ENCODE assay signal across 1 cellular context in genomic region chr6:36724514-36725385, GRCh38.
TF ChIP-seq lines count a peak whose summit lies in the region.

No MANE protein-coding gene starts in this region.

TF ChIP-seq in HepG2, 621 proteins besides CTCF, POLR2A, EP300 and RAD21 (continued from another document and continues in another):
- TF ChIP-seq, protein P1, sequence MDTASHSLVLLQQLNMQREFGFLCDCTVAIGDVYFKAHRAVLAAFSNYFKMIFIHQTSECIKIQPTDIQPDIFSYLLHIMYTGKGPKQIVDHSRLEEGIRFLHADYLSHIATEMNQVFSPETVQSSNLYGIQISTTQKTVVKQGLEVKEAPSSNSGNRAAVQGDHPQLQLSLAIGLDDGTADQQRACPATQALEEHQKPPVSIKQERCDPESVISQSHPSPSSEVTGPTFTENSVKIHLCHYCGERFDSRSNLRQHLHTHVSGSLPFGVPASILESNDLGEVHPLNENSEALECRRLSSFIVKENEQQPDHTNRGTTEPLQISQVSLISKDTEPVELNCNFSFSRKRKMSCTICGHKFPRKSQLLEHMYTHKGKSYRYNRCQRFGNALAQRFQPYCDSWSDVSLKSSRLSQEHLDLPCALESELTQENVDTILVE (CRISPR knock-in tag; IDR thresholded peaks at IDR 0.05): 0 out of 2 replicates have a peak, but pooled peaks have one; percentile 42
- TF ChIP-seq ARID5B (CRISPR knock-in tag; IDR thresholded peaks at IDR 0.05) (peak; percentile 28; the same call in 1 of the 2 replicates), CSRNP1 (CRISPR knock-in tag; IDR thresholded peaks at IDR 0.05) (no peak), FOXO1 (CRISPR knock-in tag; IDR thresholded peaks at IDR 0.05) (no peak), PTBP1 (IDR thresholded peaks at IDR 0.05; ENCODE audit: low read depth, low read length, poor library complexity, severe bottlenecking) (no peak), ZNF839 (CRISPR knock-in tag; IDR thresholded peaks at IDR 0.05; ENCODE audit: borderline replicate concordance) (no peak), HOXA9 (CRISPR knock-in tag; IDR thresholded peaks at IDR 0.05; ENCODE audit: borderline replicate concordance) (no peak), ZNF124 (CRISPR knock-in tag; IDR thresholded peaks at IDR 0.05) (no peak), ZNF713 (CRISPR knock-in tag; IDR thresholded peaks at IDR 0.05) (no peak), KDM6A (CRISPR knock-in tag; IDR thresholded peaks at IDR 0.05; ENCODE audit: low read depth) (no peak), ZNF224 (CRISPR knock-in tag; IDR thresholded peaks at IDR 0.05) (no peak), JUN (CRISPR knock-in tag; IDR thresholded peaks at IDR 0.05) (no peak), ZNF562 (CRISPR knock-in tag; IDR thresholded peaks at IDR 0.05; ENCODE audit: borderline replicate concordance) (no peak), ZNF232 (CRISPR knock-in tag; IDR thresholded peaks at IDR 0.05; ENCODE audit: borderline replicate concordance) (no peak), NFYC (CRISPR knock-in tag; IDR thresholded peaks at IDR 0.05) (no peak), ZNF367 (CRISPR knock-in tag; IDR thresholded peaks at IDR 0.05; ENCODE audit: borderline replicate concordance) (no peak), ZFP41 (CRISPR knock-in tag; IDR thresholded peaks at IDR 0.05; ENCODE audit: borderline replicate concordance) (no peak), ZBTB33 (CRISPR knock-in tag; IDR thresholded peaks at IDR 0.05) (no peak), SMC3 (IDR thresholded peaks at IDR 0.05; ENCODE audit: low read length) (peak; percentile 96), ZNF672 (CRISPR knock-in tag; IDR thresholded peaks at IDR 0.05) (no peak), ZNF292 (CRISPR knock-in tag; IDR thresholded peaks at IDR 0.05; ENCODE audit: borderline replicate concordance, low read depth) (no peak), ATRX (CRISPR knock-in tag; IDR thresholded peaks at IDR 0.05; ENCODE audit: borderline replicate concordance) (no peak), MIXL1 (CRISPR knock-in tag; IDR thresholded peaks at IDR 0.05) (0 out of 2 replicates have a peak, but pooled peaks have one; percentile 27), ZNF432 (CRISPR knock-in tag; IDR thresholded peaks at IDR 0.05; ENCODE audit: borderline replicate concordance) (no peak), ZNF234 (CRISPR knock-in tag; conservative IDR thresholded peaks at IDR 0.05) (no peak), STAG1 (CRISPR knock-in tag; IDR thresholded peaks at IDR 0.05) (peak; percentile 96), GLI4 (CRISPR knock-in tag; IDR thresholded peaks at IDR 0.05; ENCODE audit: borderline replicate concordance) (no peak), RFX5 (IDR thresholded peaks at IDR 0.05; ENCODE audit: low read depth, low read length) (no peak), ZNF512 (CRISPR knock-in tag; IDR thresholded peaks at IDR 0.05) (no peak), SIN3A (IDR thresholded peaks at IDR 0.05; ENCODE audit: borderline replicate concordance, low read depth, low read length) (no peak), NFKBIZ (CRISPR knock-in tag; IDR thresholded peaks at IDR 0.05) (no peak), YY1 (IDR thresholded peaks at IDR 0.05; ENCODE audit: insufficient read depth, insufficient replicate concordance, low read depth, low read length) (no peak), ZNF619 (CRISPR knock-in tag; IDR thresholded peaks at IDR 0.05) (no peak), GFI1 (CRISPR knock-in tag; IDR thresholded peaks at IDR 0.05; ENCODE audit: borderline replicate concordance) (no peak), CBX5 (CRISPR knock-in tag; IDR thresholded peaks at IDR 0.05; ENCODE audit: borderline replicate concordance) (no peak), ZNF430 (CRISPR knock-in tag; IDR thresholded peaks at IDR 0.05) (no peak), JDP2 (CRISPR knock-in tag; IDR thresholded peaks at IDR 0.05; ENCODE audit: borderline replicate concordance) (no peak), SALL1 (CRISPR knock-in tag; IDR thresholded peaks at IDR 0.05) (0 out of 2 replicates have a peak, but pooled peaks have one; percentile 19), SOX13 (IDR thresholded peaks at IDR 0.05) (no peak), SOX13 (CRISPR knock-in tag; conservative IDR thresholded peaks at IDR 0.05 in 1 of 2, IDR thresholded peaks at IDR 0.05 in 1 of 2) (no peak), ZNF709 (CRISPR knock-in tag; IDR thresholded peaks at IDR 0.05) (no peak), ZNF891 (CRISPR knock-in tag; IDR thresholded peaks at IDR 0.05) (no peak), FOSL2 (CRISPR knock-in tag; IDR thresholded peaks at IDR 0.05) (no peak)
- TF ChIP-seq, protein P2, sequence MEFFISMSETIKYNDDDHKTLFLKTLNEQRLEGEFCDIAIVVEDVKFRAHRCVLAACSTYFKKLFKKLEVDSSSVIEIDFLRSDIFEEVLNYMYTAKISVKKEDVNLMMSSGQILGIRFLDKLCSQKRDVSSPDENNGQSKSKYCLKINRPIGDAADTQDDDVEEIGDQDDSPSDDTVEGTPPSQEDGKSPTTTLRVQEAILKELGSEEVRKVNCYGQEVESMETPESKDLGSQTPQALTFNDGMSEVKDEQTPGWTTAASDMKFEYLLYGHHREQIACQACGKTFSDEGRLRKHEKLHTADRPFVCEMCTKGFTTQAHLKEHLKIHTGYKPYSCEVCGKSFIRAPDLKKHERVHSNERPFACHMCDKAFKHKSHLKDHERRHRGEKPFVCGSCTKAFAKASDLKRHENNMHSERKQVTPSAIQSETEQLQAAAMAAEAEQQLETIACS (CRISPR knock-in tag; IDR thresholded peaks at IDR 0.05): no peak
- TF ChIP-seq, protein P3, sequence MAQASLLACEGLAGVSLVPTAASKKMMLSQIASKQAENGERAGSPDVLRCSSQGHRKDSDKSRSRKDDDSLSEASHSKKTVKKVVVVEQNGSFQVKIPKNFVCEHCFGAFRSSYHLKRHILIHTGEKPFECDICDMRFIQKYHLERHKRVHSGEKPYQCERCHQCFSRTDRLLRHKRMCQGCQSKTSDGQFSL (CRISPR knock-in tag; IDR thresholded peaks at IDR 0.05): no peak
- TF ChIP-seq, protein P4, sequence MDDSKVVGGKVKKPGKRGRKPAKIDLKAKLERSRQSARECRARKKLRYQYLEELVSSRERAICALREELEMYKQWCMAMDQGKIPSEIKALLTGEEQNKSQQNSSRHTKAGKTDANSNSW (CRISPR knock-in tag; IDR thresholded peaks at IDR 0.05; ENCODE audit: borderline replicate concordance): no peak
- TF ChIP-seq, protein P5, sequence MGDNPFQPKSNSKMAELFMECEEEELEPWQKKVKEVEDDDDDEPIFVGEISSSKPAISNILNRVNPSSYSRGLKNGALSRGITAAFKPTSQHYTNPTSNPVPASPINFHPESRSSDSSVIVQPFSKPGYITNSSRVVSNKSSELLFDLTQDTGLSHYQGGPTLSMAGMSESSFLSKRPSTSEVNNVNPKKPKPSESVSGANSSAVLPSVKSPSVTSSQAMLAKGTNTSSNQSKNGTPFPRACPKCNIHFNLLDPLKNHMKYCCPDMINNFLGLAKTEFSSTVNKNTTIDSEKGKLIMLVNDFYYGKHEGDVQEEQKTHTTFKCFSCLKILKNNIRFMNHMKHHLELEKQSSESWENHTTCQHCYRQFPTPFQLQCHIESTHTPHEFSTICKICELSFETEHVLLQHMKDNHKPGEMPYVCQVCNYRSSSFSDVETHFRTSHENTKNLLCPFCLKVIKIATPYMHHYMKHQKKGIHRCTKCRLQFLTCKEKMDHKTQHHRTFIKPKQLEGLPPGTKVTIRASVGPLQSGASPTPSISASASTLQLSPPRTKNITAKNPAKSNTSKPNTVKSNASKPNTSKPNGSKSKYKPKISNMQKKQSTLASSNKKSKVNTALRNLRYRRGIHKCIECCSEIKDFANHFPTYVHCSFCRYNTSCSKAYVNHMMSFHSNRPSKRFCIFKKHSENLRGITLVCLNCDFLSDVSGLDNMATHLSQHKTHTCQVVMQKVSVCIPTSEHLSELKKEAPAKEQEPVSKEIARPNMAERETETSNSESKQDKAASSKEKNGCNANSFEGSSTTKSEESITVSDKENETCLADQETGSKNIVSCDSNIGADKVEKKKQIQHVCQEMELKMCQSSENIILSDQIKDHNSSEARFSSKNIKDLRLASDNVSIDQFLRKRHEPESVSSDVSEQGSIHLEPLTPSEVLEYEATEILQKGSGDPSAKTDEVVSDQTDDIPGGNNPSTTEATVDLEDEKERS (CRISPR knock-in tag; IDR thresholded peaks at IDR 0.05): no peak
